Comparison of ENCODE assay signal across 17 cellular contexts in the genomic region with DNA sequence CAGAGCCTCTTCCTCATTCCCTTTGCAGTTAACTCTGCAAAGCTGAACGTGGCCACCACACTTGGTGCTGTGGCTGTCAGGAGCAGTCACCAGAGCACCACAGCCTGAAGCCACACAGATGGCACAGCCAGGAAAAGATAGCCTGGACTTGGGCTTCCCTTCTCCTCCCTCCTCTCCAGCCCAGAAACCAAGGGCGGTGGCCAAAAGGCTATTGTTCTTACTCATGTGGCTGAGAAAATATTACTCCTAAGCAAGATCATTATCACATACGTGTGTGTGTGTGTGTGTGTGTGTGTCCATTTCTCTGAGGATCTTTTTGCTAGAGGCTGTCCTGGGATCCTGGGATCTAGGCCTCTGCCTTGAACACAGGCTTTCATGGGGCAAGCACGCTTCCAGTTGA.
"Had no signal": no experiment of that assay in that cellular context is flagged by ENCODE, and none has a peak within 500 bp of the region (broad histone marks: within the 10 kb centered on the region; RNA-seq: fewer than 3 reads in every experiment).

No MANE protein-coding gene starts in this region.

- H3K27ac ChIP-seq: brain microvascular endothelial cell, esophagus squamous epithelium, skin epidermis, tibial artery, vagina had no signal

- H3K36me3 ChIP-seq: brain microvascular endothelial cell, esophagus squamous epithelium, tibial artery, vagina had no signal

- H3K27me3 Mint-ChIP-seq: activated B cell treated with CpG ODN at 0.5 μM for 24 hours; activated CD4-positive, alpha-beta T cell treated with anti-CD3 and anti-CD28 coated beads, Interleukin-2, amount 10 ng/mL, durations not matched to agents 7 days and 5 days; activated naive CD8-positive, alpha-beta T cell had no signal

- H3K4me3 ChIP-seq: dorsolateral prefrontal cortex, esophagus squamous epithelium, skin epidermis, tibial artery, vagina had no signal

- ATAC-seq: left lobe of liver had no signal

- H3K9me3 ChIP-seq: esophagus squamous epithelium, tibial artery, vagina had no signal

- H3K27me3 ChIP-seq: brain microvascular endothelial cell, dorsolateral prefrontal cortex, esophagus squamous epithelium, tibial artery, vagina had no signal

- H3K36me3 Mint-ChIP-seq: activated naive CD8-positive, alpha-beta T cell had no signal

- H3K27ac Mint-ChIP-seq: activated B cell treated with CpG ODN at 0.5 μM for 24 hours; activated CD4-positive, alpha-beta T cell treated with anti-CD3 and anti-CD28 coated beads, Interleukin-2, amount 10 ng/mL, durations not matched to agents 7 days and 5 days; activated naive CD8-positive, alpha-beta T cell; T-helper 2 cell treated with Interferon-gamma antibody and Interleukin-4, amounts not matched to agents 5 μg/mL and 100 μg/mL, for 36 hours had no signal

- H3K4me1 ChIP-seq: tibial artery, vagina had no signal

- DNase-seq: activated B cell treated with CpG ODN at 0.5 μM for 24 hours; activated CD4-positive, alpha-beta T cell treated with anti-CD3 and anti-CD28 coated beads, Interleukin-2, amount 10 ng/mL, durations not matched to agents 7 days and 5 days; activated effector memory CD4-positive, alpha-beta T cell treated with Interleukin-2 at 50 U/mL for 16 hours; activated T-cell treated with anti-CD3 and anti-CD28 coated beads, Interleukin-2, amount 50 U/mL, for 1 hour; amygdala; brain microvascular endothelial cell; dorsolateral prefrontal cortex; esophagus squamous epithelium; foreskin melanocyte; head of caudate nucleus; mammary epithelial cell; tibial artery had no signal

- H3K4me1 Mint-ChIP-seq: activated B cell treated with CpG ODN at 0.5 μM for 24 hours; activated CD4-positive, alpha-beta T cell treated with anti-CD3 and anti-CD28 coated beads, Interleukin-2, amount 10 ng/mL, durations not matched to agents 7 days and 5 days had no signal

- H3K4me3 Mint-ChIP-seq: activated B cell treated with CpG ODN at 0.5 μM for 24 hours; activated CD4-positive, alpha-beta T cell treated with anti-CD3 and anti-CD28 coated beads, Interleukin-2, amount 10 ng/mL, durations not matched to agents 7 days and 5 days; activated naive CD8-positive, alpha-beta T cell; T-helper 2 cell treated with Interferon-gamma antibody and Interleukin-4, amounts not matched to agents 5 μg/mL and 100 μg/mL, for 36 hours had no signal

- H3K9me3 Mint-ChIP-seq: activated B cell treated with CpG ODN at 0.5 μM for 24 hours; activated CD4-positive, alpha-beta T cell treated with anti-CD3 and anti-CD28 coated beads, Interleukin-2, amount 10 ng/mL, durations not matched to agents 7 days and 5 days; T-helper 2 cell treated with Interferon-gamma antibody and Interleukin-4, amounts not matched to agents 5 μg/mL and 100 μg/mL, for 36 hours had no signal
